ENCODE assay signal across 8 cellular contexts in genomic region chr17:58338454-58338841, GRCh38. TPM values are rescaled to one million over a fixed set of nuclear protein-coding genes. Genes with fewer than 3 reads are reported as not detected.
A peak's percentile ranks its signal among the peaks of the same experiment; 100 is the strongest.
DNase-seq lines count a peak whose midpoint lies in the region; ATAC-seq and TF ChIP-seq lines count a peak whose summit lies in the region.

No MANE protein-coding gene starts in this region.

- no peak for DNase-seq in activated naive CD4-positive, alpha-beta T cell treated with anti-CD3 and anti-CD28 coated beads, Interleukin-2, amount 10 ng/mL, durations not matched to agents 7 days and 5 days
- DNase-seq in activated naive CD4-positive, alpha-beta T cell (lab: John Stamatoyannopoulos, UW) = no peak
- DNase-seq in WTC11 (ENCODE audit: low spot score) (no peak), tibial nerve (ENCODE audit: low spot score in 2 of 2) (no peak), DMS 273 (lab: John Stamatoyannopoulos, UW; ENCODE audit: unreplicated experiment) (no peak), HK-2 (ENCODE audit: unreplicated experiment) (no peak), middle frontal gyrus (ENCODE audit: extremely low spot score, low spot score) (no peak)

- CTCF ChIA-PET in activated naive CD4-positive, alpha-beta T cell treated with anti-CD3 and anti-CD28 coated beads, Interleukin-2, amount 10 ng/mL, durations not matched to agents 7 days and 5 days (lab: Charles Lee) = interaction anchor here (1.4 to 9.3 kb wide), 5 partner anchors 6 to 79 kb away, joined by 8 to 114 read pairs (median 11); partner anchors contain the start of genes RNF43 and SUPT4H1
- CTCF ChIA-PET in WTC11 (lab: Charles Lee) = interaction anchor here (1.1 to 5.8 kb wide), 10 partner anchors 12 to 107 kb away, joined by 3 to 36 read pairs (median 8); partner anchors contain the start of genes RNF43, SUPT4H1 and TSPOAP1

- peak overlapping the region; percentile 99 for H3K4me3 Mint-ChIP-seq in activated naive CD4-positive, alpha-beta T cell treated with anti-CD3 and anti-CD28 coated beads, Interleukin-2, amount 10 ng/mL, durations not matched to agents 7 days and 5 days
- H3K4me3 Mint-ChIP-seq in WTC11 = peak overlapping the region; percentile 41; the same call in 1 of the 2 replicates

- H3K4me3 ChIP-seq in liver (ENCODE audit: low read depth in 1 of 3, low read length in 3 of 3) = no peak overlapping the region
- no peak overlapping the region for H3K4me3 ChIP-seq in tibial nerve

- TF ChIP-seq CTCF in WTC11 (IDR thresholded peaks at IDR 0.05) (no peak), liver (IDR thresholded peaks at IDR 0.05; ENCODE audit: low read depth, low read length, missing input control) (no peak), tibial nerve (IDR thresholded peaks at IDR 0.05) (no peak)

- H3K27ac ChIP-seq in liver (ENCODE audit: low read depth in 1 of 2, low read length in 2 of 2) (peak overlapping the region; percentile 76 to 86), tibial nerve (peak overlapping the region in 3 of 4 donors; percentile 76 to 89 (median 78))

- no peak; the same call in 1 of the 2 replicates for ATAC-seq in WTC11

- peak overlapping the region; percentile 99 for H3K27ac Mint-ChIP-seq in activated naive CD4-positive, alpha-beta T cell treated with anti-CD3 and anti-CD28 coated beads, Interleukin-2, amount 10 ng/mL, durations not matched to agents 7 days and 5 days
- peak overlapping the region; percentile 84 for H3K27ac Mint-ChIP-seq in WTC11

- H3K9ac ChIP-seq in liver (ENCODE audit: low read depth in 1 of 2, low read length in 2 of 2) = peak overlapping the region in 1 of 2 donors; percentile 33

- no peak for TF ChIP-seq EP300 in tibial nerve (IDR thresholded peaks at IDR 0.05)

- H3K9me3 ChIP-seq in liver (ENCODE audit: control insufficient read depth in 4 of 4, low read length in 3 of 4) (no peaks in the 10 kb centered on the region), tibial nerve (no peaks in the 10 kb centered on the region)

- H3K27me3 ChIP-seq in liver (ENCODE audit: control insufficient read depth in 4 of 4, insufficient read depth in 4 of 4, low read length in 3 of 4) (no peaks in the 10 kb centered on the region), tibial nerve (peaks cover 0 to 4% of the 10 kb centered on the region in 2 donors)

- no peaks in the 10 kb centered on the region for H3K9me3 Mint-ChIP-seq in activated naive CD4-positive, alpha-beta T cell treated with anti-CD3 and anti-CD28 coated beads, Interleukin-2, amount 10 ng/mL, durations not matched to agents 7 days and 5 days
- no peaks in the 10 kb centered on the region for H3K9me3 Mint-ChIP-seq in WTC11

- 74% methylated on average over 3 of the region's 3 CpGs for WGBS in liver
- 76% methylated on average over 3 of the region's 3 CpGs for WGBS in tibial nerve, 2 donors

- TF ChIP-seq RAD21 in liver (IDR thresholded peaks at IDR 0.05) = no peak

- H3K4me1 Mint-ChIP-seq in activated naive CD4-positive, alpha-beta T cell treated with anti-CD3 and anti-CD28 coated beads, Interleukin-2, amount 10 ng/mL, durations not matched to agents 7 days and 5 days = peaks cover 50% of the 10 kb centered on the region
- peaks cover 43% of the 10 kb centered on the region for H3K4me1 Mint-ChIP-seq in WTC11

- peaks cover 0 to 3% (median 0%) of the 10 kb centered on the region in 4 donors for H3K4me1 ChIP-seq in liver (ENCODE audit: control insufficient read depth in 4 of 4, insufficient read depth in 4 of 4, low read length in 3 of 4)
- H3K4me1 ChIP-seq in tibial nerve = peaks cover 0 to 39% (median 17%) of the 10 kb centered on the region in 4 donors

- H3K36me3 ChIP-seq in liver (ENCODE audit: control insufficient read depth in 4 of 4, insufficient read depth in 3 of 4, low read depth in 1 of 4, low read length in 3 of 4) (no peaks in the 10 kb centered on the region), tibial nerve (peaks cover 0 to 8% (median 0%) of the 10 kb centered on the region in 3 donors)

- H3K27me3 Mint-ChIP-seq in activated naive CD4-positive, alpha-beta T cell treated with anti-CD3 and anti-CD28 coated beads, Interleukin-2, amount 10 ng/mL, durations not matched to agents 7 days and 5 days = no peaks in the 10 kb centered on the region
- no peaks in the 10 kb centered on the region; the same call in 1 of the 2 replicates for H3K27me3 Mint-ChIP-seq in WTC11 (ENCODE audit: low read depth)

- peaks cover 51% of the 10 kb centered on the region for H3K36me3 Mint-ChIP-seq in activated naive CD4-positive, alpha-beta T cell treated with anti-CD3 and anti-CD28 coated beads, Interleukin-2, amount 10 ng/mL, durations not matched to agents 7 days and 5 days
- peaks cover 2% of the 10 kb centered on the region; the same call in 1 of the 2 replicates for H3K36me3 Mint-ChIP-seq in WTC11

- POLR2A ChIA-PET in WTC11 (lab: Charles Lee) = interaction anchor here (1.0 to 5.3 kb wide), 9 partner anchors 11 to 79 kb away, joined by 3 to 61 read pairs (median 5); partner anchors contain the start of genes RNF43 and SUPT4H1

- TF ChIP-seq POLR2A in tibial nerve (IDR thresholded peaks at IDR 0.05) = no peak

TF ChIP-seq in WTC11, 78 proteins besides CTCF, POLR2A, EP300 and RAD21:
- TF ChIP-seq, protein P1, sequence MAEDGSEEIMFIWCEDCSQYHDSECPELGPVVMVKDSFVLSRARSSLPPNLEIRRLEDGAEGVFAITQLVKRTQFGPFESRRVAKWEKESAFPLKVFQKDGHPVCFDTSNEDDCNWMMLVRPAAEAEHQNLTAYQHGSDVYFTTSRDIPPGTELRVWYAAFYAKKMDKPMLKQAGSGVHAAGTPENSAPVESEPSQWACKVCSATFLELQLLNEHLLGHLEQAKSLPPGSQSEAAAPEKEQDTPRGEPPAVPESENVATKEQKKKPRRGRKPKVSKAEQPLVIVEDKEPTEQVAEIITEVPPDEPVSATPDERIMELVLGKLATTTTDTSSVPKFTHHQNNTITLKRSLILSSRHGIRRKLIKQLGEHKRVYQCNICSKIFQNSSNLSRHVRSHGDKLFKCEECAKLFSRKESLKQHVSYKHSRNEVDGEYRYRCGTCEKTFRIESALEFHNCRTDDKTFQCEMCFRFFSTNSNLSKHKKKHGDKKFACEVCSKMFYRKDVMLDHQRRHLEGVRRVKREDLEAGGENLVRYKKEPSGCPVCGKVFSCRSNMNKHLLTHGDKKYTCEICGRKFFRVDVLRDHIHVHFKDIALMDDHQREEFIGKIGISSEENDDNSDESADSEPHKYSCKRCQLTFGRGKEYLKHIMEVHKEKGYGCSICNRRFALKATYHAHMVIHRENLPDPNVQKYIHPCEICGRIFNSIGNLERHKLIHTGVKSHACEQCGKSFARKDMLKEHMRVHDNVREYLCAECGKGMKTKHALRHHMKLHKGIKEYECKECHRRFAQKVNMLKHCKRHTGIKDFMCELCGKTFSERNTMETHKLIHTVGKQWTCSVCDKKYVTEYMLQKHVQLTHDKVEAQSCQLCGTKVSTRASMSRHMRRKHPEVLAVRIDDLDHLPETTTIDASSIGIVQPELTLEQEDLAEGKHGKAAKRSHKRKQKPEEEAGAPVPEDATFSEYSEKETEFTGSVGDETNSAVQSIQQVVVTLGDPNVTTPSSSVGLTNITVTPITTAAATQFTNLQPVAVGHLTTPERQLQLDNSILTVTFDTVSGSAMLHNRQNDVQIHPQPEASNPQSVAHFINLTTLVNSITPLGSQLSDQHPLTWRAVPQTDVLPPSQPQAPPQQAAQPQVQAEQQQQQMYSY (CRISPR knock-in tag; IDR thresholded peaks at IDR 0.05) = no peak
- peak; percentile 92 for TF ChIP-seq GTF2I (CRISPR knock-in tag; conservative IDR thresholded peaks at IDR 0.05)

TF ChIP-seq in liver, 16 proteins besides CTCF, POLR2A, EP300 and RAD21 (continues in another document):
- no peak for TF ChIP-seq GABPA (IDR thresholded peaks at IDR 0.05 in 1 of 2, conservative IDR thresholded peaks at IDR 0.05 in 1 of 2)
- TF ChIP-seq TAF1 (conservative IDR thresholded peaks at IDR 0.05) = no peak
- TF ChIP-seq HNF4A (conservative IDR thresholded peaks at IDR 0.05) = no peak
- TF ChIP-seq FOXA2 (IDR thresholded peaks at IDR 0.05) = no peak
- TF ChIP-seq FOXA1 (IDR thresholded peaks at IDR 0.05) = no peak
- TF ChIP-seq, protein P2, sequence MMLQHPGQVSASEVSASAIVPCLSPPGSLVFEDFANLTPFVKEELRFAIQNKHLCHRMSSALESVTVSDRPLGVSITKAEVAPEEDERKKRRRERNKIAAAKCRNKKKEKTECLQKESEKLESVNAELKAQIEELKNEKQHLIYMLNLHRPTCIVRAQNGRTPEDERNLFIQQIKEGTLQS (IDR thresholded peaks at IDR 0.05) = no peak
- TF ChIP-seq RXRA (IDR thresholded peaks at IDR 0.05) = no peak
- no peak for TF ChIP-seq REST (IDR thresholded peaks at IDR 0.05)
- no peak for TF ChIP-seq YY1 (IDR thresholded peaks at IDR 0.05)
- TF ChIP-seq SP1 (IDR thresholded peaks at IDR 0.05) = no peak

RNA-seq across cellular contexts. Expression of gene TSPOAP1, which starts 9.9 kb away (rescaled TPM):
- total RNA-seq in WTC11 (2021) (10.9 to 19.0 TPM (median 16.4 TPM) in 3 replicates), liver (1 to 10 TPM; 2.0 to 4.6 TPM), tibial nerve (10 to 100 TPM; 11.4 to 16.3 (median 13.0) TPM)
- polyA plus RNA-seq in liver = 1 to 10 TPM; 1.5 to 3.1 TPM

RNA-seq across cellular contexts. Expression of gene SUPT4H1, which starts 13.6 kb away (rescaled TPM):
- total RNA-seq in WTC11 (2021) (85.5 to 91.1 TPM (median 89.3 TPM) in 3 replicates), liver (10 to 100 TPM; 23.3 to 48.1 TPM), tibial nerve (10 to 100 TPM; 34.5 to 38.0 (median 35.2) TPM)
- 10 to 100 TPM; 32.8 to 59.1 TPM for polyA plus RNA-seq in liver

RNA-seq across cellular contexts. Expression of gene MPO, which starts 57.7 kb away (rescaled TPM):
- total RNA-seq in WTC11 (2021) = not detected in 3 replicates
- total RNA-seq in liver = 100 to 1,000 TPM in 1 of 2 donors, under 1 TPM in 1; 0.17 to 221 TPM
- under 1 TPM; 0.14 to 0.87 TPM for polyA plus RNA-seq in liver
- not detected for total RNA-seq in tibial nerve
